20 cellular contexts compared by ENCODE assay signal in the genomic region with DNA sequence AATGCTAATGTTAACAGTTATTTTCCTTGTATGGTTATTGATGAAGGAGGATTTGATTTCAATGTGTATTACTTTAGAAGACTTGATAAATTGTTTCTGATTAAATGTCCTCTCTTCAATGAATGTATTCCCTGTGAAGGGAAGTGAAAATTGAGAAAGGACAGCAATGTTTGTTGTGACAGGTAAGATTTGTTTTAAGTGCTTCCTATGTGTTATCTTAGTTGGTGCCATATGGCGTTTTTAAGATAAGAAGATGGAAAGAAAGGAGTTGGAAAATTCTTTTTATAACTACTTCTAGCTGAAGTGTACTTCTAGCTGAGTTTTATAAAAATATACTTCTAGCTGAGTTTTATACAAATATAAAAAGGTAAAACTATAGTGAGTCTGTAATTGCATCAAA.
DNase-seq lines count a peak whose midpoint lies in the region; ATAC-seq and TF ChIP-seq lines count a peak whose summit lies in the region.
"Had no signal": no experiment of that assay in that cellular context is flagged by ENCODE, and none has a peak within 500 bp of the region (broad histone marks: within the 10 kb centered on the region; RNA-seq: fewer than 3 reads in every experiment).

No MANE protein-coding gene starts in this region.

- no peak for ATAC-seq in activated CD4-positive, alpha-beta T cell treated with anti-CD3 and anti-CD28 coated beads for 36 hours
- ATAC-seq in IMR-90 (ENCODE audit: low read depth), result no peak
- ATAC-seq: WTC11 had no signal

- in situ Hi-C loops in IMR-90 (cut with MboI; ENCODE audit: low sequenced_read_pairs), result loop anchor here (25.0 kb wide), 1 partner anchor 382 kb away; a partner anchor contains a TSS

- H3K9me1 ChIP-seq in IMR-90 (ENCODE audit: insufficient read depth, low read length), result no peaks in the 10 kb centered on the region

- POLR2A ChIA-PET in activated CD4-positive, alpha-beta T cell treated with anti-CD3 and anti-CD28 coated beads for 36 hours (lab: Charles Lee), result no interaction called here
- POLR2A ChIA-PET in IMR-90 (lab: Charles Lee; ENCODE audit: unreplicated experiment), result no interaction called here

- no peaks in the 10 kb centered on the region for H3K27me3 ChIP-seq in IMR-90 (ENCODE audit: control insufficient read depth, insufficient read depth, low read length)
- H3K27me3 ChIP-seq: transverse colon had no signal

- no peak overlapping the region for H2BK15ac ChIP-seq in IMR-90 (ENCODE audit: low read depth, low read length)

- H3K4me3 Mint-ChIP-seq in activated CD4-positive, alpha-beta T cell treated with anti-CD3 and anti-CD28 coated beads for 36 hours, result no peak overlapping the region
- H3K4me3 Mint-ChIP-seq in activated naive CD8-positive, alpha-beta T cell treated with anti-CD3 and anti-CD28 coated beads for 36 hours, result no peak overlapping the region
- no peak overlapping the region for H3K4me3 Mint-ChIP-seq in mesothelial cell of epicardium
- H3K4me3 Mint-ChIP-seq: stimulated activated naive B cell treated with anti-CD40 and anti-IgM and Interleukin-4, amounts not matched to agents 10 μg/mL and 1 μg/mL and 100 μg/mL, for 72 hours; WTC11 had no signal

- H4K91ac ChIP-seq in IMR-90 (ENCODE audit: insufficient read depth, low read depth, low read length), result no peak overlapping the region

- H2BK5ac ChIP-seq in IMR-90 (ENCODE audit: low read depth, low read length, poor library complexity, severe bottlenecking), result no peak overlapping the region

- WGBS in IMR-90 (ENCODE audit: extremely low coverage in 2 of 2, insufficient read length in 1 of 2), 2 experiments, result no CpG with 5 or more reads among the region's 1 CpG

- dilution Hi-C loops in IMR-90 (cut with HindIII; ENCODE audit: low sequenced_read_pairs, unreplicated experiment), result no loop called here

- H3K36me3 ChIP-seq in IMR-90 (ENCODE audit: control insufficient read depth, insufficient read depth, low read length), result no peaks in the 10 kb centered on the region
- H3K36me3 ChIP-seq: transverse colon had no signal

- H3K36me3 Mint-ChIP-seq in activated CD4-positive, alpha-beta T cell treated with anti-CD3 and anti-CD28 coated beads for 36 hours (ENCODE audit: low read depth), result peaks cover 3% of the 10 kb centered on the region
- H3K36me3 Mint-ChIP-seq in activated naive CD8-positive, alpha-beta T cell treated with anti-CD3 and anti-CD28 coated beads for 36 hours, result peaks cover 42% of the 10 kb centered on the region
- peaks cover 16% of the 10 kb centered on the region for H3K36me3 Mint-ChIP-seq in mesothelial cell of epicardium
- H3K36me3 Mint-ChIP-seq: IgD-negative memory B cell; stimulated activated naive B cell treated with anti-CD40 and anti-IgM and Interleukin-4, amounts not matched to agents 10 μg/mL and 1 μg/mL and 100 μg/mL, for 72 hours; WTC11 had no signal

- H3K9me3 ChIP-seq in IMR-90 (ENCODE audit: control insufficient read depth, insufficient read depth, low read length), result no peaks in the 10 kb centered on the region
- H3K9me3 ChIP-seq: transverse colon had no signal

- peak overlapping the region; percentile 51; the same call in 1 of the 2 replicates for H2BK20ac ChIP-seq in IMR-90 (ENCODE audit: low read depth, low read length)

- no peak overlapping the region for H3K4me3 ChIP-seq in IMR-90 (ENCODE audit: insufficient read depth, low read depth, low read length)
- H3K4me3 ChIP-seq: mucosa of descending colon, transverse colon had no signal

- TF ChIP-seq CTCF in IMR-90 (conservative IDR thresholded peaks at IDR 0.05; ENCODE audit: low read depth, low read length), result no peak
- no peak for TF ChIP-seq CTCF in mesothelial cell of epicardium (IDR thresholded peaks at IDR 0.05; ENCODE audit: unreplicated experiment)

- peak overlapping the region; percentile 37 for H3K27ac Mint-ChIP-seq in activated CD4-positive, alpha-beta T cell treated with anti-CD3 and anti-CD28 coated beads for 36 hours
- H3K27ac Mint-ChIP-seq in activated naive CD8-positive, alpha-beta T cell treated with anti-CD3 and anti-CD28 coated beads for 36 hours, result peak overlapping the region; percentile 78
- H3K27ac Mint-ChIP-seq in mesothelial cell of epicardium, result peak overlapping the region; percentile 31
- H3K27ac Mint-ChIP-seq: IgD-negative memory B cell, WTC11 had no signal

- no peak overlapping the region for H3K14ac ChIP-seq in IMR-90 (replicated peaks; ENCODE audit: low read depth, low read length)

- H3K4ac ChIP-seq in IMR-90 (ENCODE audit: low read depth, low read length), result no peak overlapping the region

- H3K18ac ChIP-seq in IMR-90 (ENCODE audit: low read depth, low read length), result no peak overlapping the region

- H3K23ac ChIP-seq in IMR-90 (ENCODE audit: low read depth, low read length), result no peak overlapping the region

- no peak for TF ChIP-seq RAD21 in IMR-90 (IDR thresholded peaks at IDR 0.05; ENCODE audit: low read length)

- no peak overlapping the region for H2AK9ac ChIP-seq in IMR-90 (replicated peaks; ENCODE audit: low read depth, low read length, poor library complexity)

- no peak overlapping the region for H4K5ac ChIP-seq in IMR-90 (ENCODE audit: low read depth, low read length)

- intact Hi-C loops in activated CD4-positive, alpha-beta T cell treated with anti-CD3 and anti-CD28 coated beads for 36 hours (cut with DNase I, micrococcal nuclease), result loop anchor here (1.0 to 5.0 kb wide), 2 partner anchors 32 to 152 kb away; no protein-coding TSS in a partner anchor
- intact Hi-C loops in IMR-90 (cut with micrococcal nuclease), result loop anchor here (10.0 kb wide), 1 partner anchor 384 kb away; a partner anchor contains a TSS

- peaks cover 32% of the 10 kb centered on the region for H3K9me3 Mint-ChIP-seq in activated CD4-positive, alpha-beta T cell treated with anti-CD3 and anti-CD28 coated beads for 36 hours (ENCODE audit: low read depth)
- peaks cover 49% of the 10 kb centered on the region for H3K9me3 Mint-ChIP-seq in activated naive CD8-positive, alpha-beta T cell treated with anti-CD3 and anti-CD28 coated beads for 36 hours
- peaks cover 42% of the 10 kb centered on the region for H3K9me3 Mint-ChIP-seq in mesothelial cell of epicardium

- no peaks in the 10 kb centered on the region for H3K27me3 Mint-ChIP-seq in activated CD4-positive, alpha-beta T cell treated with anti-CD3 and anti-CD28 coated beads for 36 hours
- no peaks in the 10 kb centered on the region for H3K27me3 Mint-ChIP-seq in activated naive CD8-positive, alpha-beta T cell treated with anti-CD3 and anti-CD28 coated beads for 36 hours
- no peaks in the 10 kb centered on the region for H3K27me3 Mint-ChIP-seq in mesothelial cell of epicardium (ENCODE audit: low read depth)
- H3K27me3 Mint-ChIP-seq: IgD-negative memory B cell; stimulated activated naive B cell treated with anti-CD40 and anti-IgM and Interleukin-4, amounts not matched to agents 10 μg/mL and 1 μg/mL and 100 μg/mL, for 72 hours had no signal

- H3K4me2 ChIP-seq in IMR-90 (ENCODE audit: low read depth, low read length), result no peak overlapping the region

- CTCF ChIA-PET in activated CD4-positive, alpha-beta T cell treated with anti-CD3 and anti-CD28 coated beads for 36 hours (lab: Charles Lee), result interaction anchor here (0.7 kb wide), 1 partner anchor 44 kb away, joined by 3 read pairs; no protein-coding TSS in a partner anchor
- CTCF ChIA-PET in IMR-90 (lab: Yijun Ruan, JAX), result interaction anchor here (1.0 kb wide), 1 partner anchor 10 kb away, joined by 3 read pairs; no protein-coding TSS in a partner anchor

- no peak overlapping the region for H4K8ac ChIP-seq in IMR-90 (ENCODE audit: low read depth in 2 of 2, low read length in 2 of 2)

- no peaks in the 10 kb centered on the region; the same call in 1 of the 2 replicates for H3K4me1 ChIP-seq in IMR-90 (ENCODE audit: control insufficient read depth, insufficient read depth, low read length)
- H3K4me1 ChIP-seq: transverse colon had no signal

- no peak overlapping the region for H3K9ac ChIP-seq in IMR-90 (ENCODE audit: low read depth, low read length)

- H2AFZ ChIP-seq in IMR-90 (replicated peaks; ENCODE audit: low read length, poor library complexity), result no peak overlapping the region

- H4K20me1 ChIP-seq in IMR-90 (ENCODE audit: insufficient read depth, low read length), result no peaks in the 10 kb centered on the region

- no peak overlapping the region for H3K56ac ChIP-seq in IMR-90 (ENCODE audit: extremely low read depth, insufficient read depth, low read length)

- H3K4me1 Mint-ChIP-seq in activated CD4-positive, alpha-beta T cell treated with anti-CD3 and anti-CD28 coated beads for 36 hours, result peaks cover 27% of the 10 kb centered on the region
- H3K4me1 Mint-ChIP-seq in activated naive CD8-positive, alpha-beta T cell treated with anti-CD3 and anti-CD28 coated beads for 36 hours, result peaks cover 31% of the 10 kb centered on the region
- peaks cover 10% of the 10 kb centered on the region for H3K4me1 Mint-ChIP-seq in mesothelial cell of epicardium
- H3K4me1 Mint-ChIP-seq: WTC11 had no signal

- H2AK5ac ChIP-seq in IMR-90 (ENCODE audit: low read depth, low read length), result no peak overlapping the region

- no peak for DNase-seq in activated CD4-positive, alpha-beta T cell treated with anti-CD3 and anti-CD28 coated beads for 36 hours
- no peak for DNase-seq in activated CD4-positive, alpha-beta T cell treated with anti-CD3 and anti-CD28 coated beads for 1 hour
- no peak for DNase-seq in IMR-90
- no peak for DNase-seq in activated naive CD8-positive, alpha-beta T cell treated with anti-CD3 and anti-CD28 coated beads for 36 hours
- DNase-seq in mesothelial cell of epicardium (ENCODE audit: low spot score in 2 of 2, unreplicated experiment in 2 of 2), result no peak
- no peak for DNase-seq in stimulated activated naive CD4-positive, alpha-beta T cell treated with Interleukin-2 at 50 U/mL for 16 hours (lab: John Stamatoyannopoulos, UW)
- no peak for DNase-seq in NCI-H146 (lab: John Stamatoyannopoulos, UW)
- DNase-seq in GOT3 (lab: John Stamatoyannopoulos, UW), result no peak
- DNase-seq: activated naive CD4-positive, alpha-beta T cell treated with Interleukin-2 at 50 U/mL for 16 hours; cortex of kidney; mucosa of descending colon; NCI-H187; NCI-H446 treated with DMSO at 0.1 percent for 48 hours; RPMI8226; stimulated activated naive B cell treated with anti-CD40 and anti-IgM and Interleukin-4, amounts not matched to agents 10 μg/mL and 1 μg/mL and 100 μg/mL, for 72 hours; SW 1271; transverse colon had no signal

- H3K27ac ChIP-seq in IMR-90 (ENCODE audit: insufficient read depth, low read length), result no peak overlapping the region
- H3K27ac ChIP-seq: C4-2B, transverse colon had no signal

- no TSS peak for BruUV-seq in IMR-90 (replicated peaks; lab: Mats Ljungman, UMichigan)

- no peak for TF ChIP-seq POLR2A in IMR-90 (IDR thresholded peaks at IDR 0.05; ENCODE audit: low read depth, low read length)

- H3K79me1 ChIP-seq in IMR-90 (ENCODE audit: low read depth in 1 of 2, low read length in 2 of 2), result no peaks in the 10 kb centered on the region

- H2BK120ac ChIP-seq in IMR-90 (ENCODE audit: low read depth, low read length), result 0 out of 2 replicates have a peak overlapping the region, but pooled peaks have one; percentile 5

TF ChIP-seq in IMR-90, 13 proteins besides CTCF, POLR2A, EP300 and RAD21 (continues in another document):
- TF ChIP-seq NFE2L2 (IDR thresholded peaks at IDR 0.05; ENCODE audit: low read depth, low read length), result no peak
- TF ChIP-seq RFX5 (IDR thresholded peaks at IDR 0.05; ENCODE audit: low read depth, low read length), result no peak
- no peak for TF ChIP-seq CHD1 (IDR thresholded peaks at IDR 0.05; ENCODE audit: low read depth, low read length)
- no peak for TF ChIP-seq CEBPB (IDR thresholded peaks at IDR 0.05; ENCODE audit: low read depth, low read length)
